Comparison of ENCODE assay signal across 1 cellular context in the genomic region with DNA sequence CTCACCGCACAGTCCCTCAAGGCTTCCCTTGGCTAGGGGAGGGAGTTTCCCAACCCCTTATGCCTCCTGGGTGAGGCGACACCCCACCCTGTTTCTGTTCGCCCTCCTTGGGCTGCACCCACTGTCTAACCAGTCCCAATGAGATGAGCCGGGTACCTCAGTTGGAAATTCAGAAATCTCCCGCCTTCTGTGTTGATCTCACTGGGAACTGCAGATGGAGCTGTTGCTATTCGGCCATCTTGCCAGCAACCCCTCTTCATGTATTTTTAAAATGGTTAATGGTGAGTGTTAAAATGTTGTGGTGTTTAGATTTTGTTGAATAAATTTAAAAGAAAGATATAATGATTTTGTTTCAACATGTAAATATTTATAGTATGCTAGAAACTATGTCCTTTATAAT.
TF ChIP-seq lines count a peak whose summit lies in the region.

No MANE protein-coding gene starts in this region.

TF ChIP-seq in SK-N-SH treated with all-trans-retinoic acid at 6 μM for 48 hours, 23 proteins besides CTCF, POLR2A, EP300 and RAD21 (continued from another document):
- TF ChIP-seq, protein P1, sequence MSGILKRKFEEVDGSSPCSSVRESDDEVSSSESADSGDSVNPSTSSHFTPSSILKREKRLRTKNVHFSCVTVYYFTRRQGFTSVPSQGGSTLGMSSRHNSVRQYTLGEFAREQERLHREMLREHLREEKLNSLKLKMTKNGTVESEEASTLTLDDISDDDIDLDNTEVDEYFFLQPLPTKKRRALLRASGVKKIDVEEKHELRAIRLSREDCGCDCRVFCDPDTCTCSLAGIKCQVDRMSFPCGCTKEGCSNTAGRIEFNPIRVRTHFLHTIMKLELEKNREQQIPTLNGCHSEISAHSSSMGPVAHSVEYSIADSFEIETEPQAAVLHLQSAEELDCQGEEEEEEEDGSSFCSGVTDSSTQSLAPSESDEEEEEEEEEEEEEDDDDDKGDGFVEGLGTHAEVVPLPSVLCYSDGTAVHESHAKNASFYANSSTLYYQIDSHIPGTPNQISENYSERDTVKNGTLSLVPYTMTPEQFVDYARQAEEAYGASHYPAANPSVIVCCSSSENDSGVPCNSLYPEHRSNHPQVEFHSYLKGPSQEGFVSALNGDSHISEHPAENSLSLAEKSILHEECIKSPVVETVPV (CRISPR knock-in tag; IDR thresholded peaks at IDR 0.05), result no peak
- TF ChIP-seq ISL1 (CRISPR knock-in tag; IDR thresholded peaks at IDR 0.05), result no peak
- TF ChIP-seq ARNTL (CRISPR knock-in tag; IDR thresholded peaks at IDR 0.05; ENCODE audit: borderline replicate concordance, low read depth), result no peak
- no peak for TF ChIP-seq ZFP30 (CRISPR knock-in tag; IDR thresholded peaks at IDR 0.05)
- TF ChIP-seq GLIS3 (CRISPR knock-in tag; IDR thresholded peaks at IDR 0.05), result no peak
- TF ChIP-seq TOX (CRISPR knock-in tag; IDR thresholded peaks at IDR 0.05; ENCODE audit: borderline replicate concordance), result no peak
